In genomic region chr5:128549496-128549895, GRCh38 we compare ENCODE assay signal across 9 cellular contexts. TPM values are rescaled to one million over a fixed set of nuclear protein-coding genes. Genes with fewer than 3 reads are reported as not detected.
"Had no signal": no experiment of that assay in that cellular context is flagged by ENCODE, and none has a peak within 500 bp of the region (broad histone marks: within the 10 kb centered on the region; RNA-seq: fewer than 3 reads in every experiment).

No MANE protein-coding gene starts in this region.

- FAIRE-seq: H1, H54, HTR-8/SVneo had no signal

- ATAC-seq: GM23338 had no signal

- H3K4me2 ChIP-seq: GM23338 had no signal

- H3K4me3 ChIP-seq: GM23338 had no signal

- H2AFZ ChIP-seq: GM23338 had no signal

- DNase-seq: H9, HCEC 1CT, Kasumi-1, KG1 had no signal

RNA-seq across cellular contexts. Expression of gene FBN2, which starts 11.5 kb away (rescaled TPM):
- polyA plus RNA-seq: IgD-negative memory B cell had no signal
